In the genomic region with DNA sequence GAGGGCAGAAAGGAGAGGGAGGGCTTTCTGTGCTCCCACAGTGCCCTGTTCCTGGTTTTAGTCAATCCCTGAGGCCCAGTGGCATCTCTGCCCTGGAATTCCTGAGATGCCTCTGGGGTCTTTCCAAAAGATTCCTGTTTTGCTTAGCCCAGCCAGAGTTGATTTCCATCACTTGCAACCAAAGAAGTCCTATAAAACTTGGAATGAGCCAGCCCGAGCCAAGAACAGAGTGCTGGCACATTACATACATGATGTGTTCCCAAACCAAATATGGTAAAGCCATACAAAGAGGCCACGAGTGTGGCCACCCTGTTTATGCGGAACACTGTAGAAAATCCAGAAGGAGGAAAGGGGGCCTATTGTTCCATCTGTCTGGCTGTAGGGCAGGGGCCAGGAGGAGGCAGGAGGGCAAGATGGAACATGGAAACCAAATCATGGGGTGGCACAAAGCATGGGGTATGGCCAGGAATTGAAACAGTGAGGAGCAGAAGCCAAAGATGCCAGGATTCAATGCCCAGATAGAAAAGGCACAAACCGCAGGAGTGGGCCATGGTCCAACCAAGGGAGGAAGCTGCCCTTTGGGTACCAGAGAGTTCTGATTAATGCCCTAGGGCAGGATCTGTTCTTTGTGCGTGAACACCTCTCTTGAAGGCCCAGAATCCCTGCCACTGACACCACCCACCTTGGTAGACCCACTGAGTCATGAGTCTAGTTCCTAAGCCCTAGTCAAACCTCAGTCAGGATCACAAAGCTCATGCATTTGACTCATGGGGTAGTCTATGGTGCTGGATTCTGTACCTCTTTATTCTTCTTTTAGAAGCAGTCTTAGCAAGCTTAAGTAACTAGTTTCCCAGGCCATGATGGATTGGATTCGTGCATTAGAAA, we compare ENCODE assay signal across 16 cellular contexts.
DNase-seq lines count a peak whose midpoint lies in the region; ATAC-seq and TF ChIP-seq lines count a peak whose summit lies in the region.
"Had no signal": no experiment of that assay in that cellular context is flagged by ENCODE, and none has a peak within 500 bp of the region (broad histone marks: within the 10 kb centered on the region; RNA-seq: fewer than 3 reads in every experiment).

No MANE protein-coding gene starts in this region.

- H3K36me3 ChIP-seq in SJSA1 (no peaks in the 10 kb centered on the region), osteoblast (ENCODE audit: insufficient read depth, low read length) (no peaks in the 10 kb centered on the region)
- H3K36me3 ChIP-seq: adrenal gland, heart right ventricle, upper lobe of right lung had no signal

- TF ChIP-seq CTCF in osteoblast (IDR thresholded peaks at IDR 0.05; ENCODE audit: extremely low read depth, low read depth, low read length) (no peak), lower leg skin (IDR thresholded peaks at IDR 0.05) (no peak)

- H3K9me3 ChIP-seq in SJSA1 (replicated peaks) = no peaks in the 10 kb centered on the region
- H3K9me3 ChIP-seq in osteoblast (ENCODE audit: low read depth, low read length) = no peaks in the 10 kb centered on the region
- H3K9me3 ChIP-seq: adrenal gland, upper lobe of right lung had no signal

- peak; percentile 80 for ATAC-seq in esophagus mucosa
- ATAC-seq in HG03045 (IDR thresholded peaks at IDR 0.05; ENCODE audit: unreplicated experiment) = no peak
- no peak for ATAC-seq in HG03469 (IDR thresholded peaks at IDR 0.05; ENCODE audit: unreplicated experiment)
- ATAC-seq: heart right ventricle, left cardiac atrium, upper lobe of right lung had no signal

- H3K27ac ChIP-seq in SJSA1 (peak overlapping the region; percentile 34), osteoblast (ENCODE audit: low read depth, low read length) (peak overlapping the region; percentile 48)
- H3K27ac ChIP-seq: adrenal gland, heart right ventricle had no signal

- TF ChIP-seq POLR2A in lower leg skin (IDR thresholded peaks at IDR 0.05) = no peak

- no peak overlapping the region for H3K4me3 ChIP-seq in SJSA1
- H3K4me3 ChIP-seq in osteoblast (ENCODE audit: insufficient read depth, low read length) = no peak overlapping the region
- no peak overlapping the region for H3K4me3 ChIP-seq in lower leg skin (ENCODE audit: low read depth, poor library complexity, severe bottlenecking)
- H3K4me3 ChIP-seq: adrenal gland, heart right ventricle, upper lobe of right lung had no signal

- DNase-seq in AG08395 (ENCODE audit: low spot score) = peak; percentile 61
- DNase-seq in SJSA1 (ENCODE audit: low read depth in 1 of 2, low spot score in 2 of 2) = peak in 1 of 2 experiments; percentile 52
- peak; percentile 91 for DNase-seq in osteoblast (ENCODE audit: insufficient read length, low spot score, missing footprints)
- no peak for DNase-seq in NCI-H748 treated with DMSO at 0.1 percent for 48 hours (lab: John Stamatoyannopoulos, UW)
- DNase-seq in lower leg skin (ENCODE audit: low spot score in 2 of 2) = no peak
- DNase-seq: activated T-cell treated with anti-CD3 and anti-CD28 coated beads, Interleukin-2, amount 50 U/mL, for 1 hour; adrenal gland; DMS153; heart right ventricle; left cardiac atrium; MV-4-11; stimulated activated CD4-positive, alpha-beta T cell treated with anti-CD3 and anti-CD28 coated beads, Interleukin-12 subunit alpha, Interleukin-12 subunit beta, amount 100 ng/mL, for 4 hours; upper lobe of right lung had no signal

- H2AFZ ChIP-seq in osteoblast (ENCODE audit: low read length) = peak overlapping the region; percentile 53

- no peaks in the 10 kb centered on the region for H3K79me2 ChIP-seq in osteoblast (ENCODE audit: insufficient read depth, low read length)

- H3K27me3 ChIP-seq in SJSA1 (replicated peaks) (no peaks in the 10 kb centered on the region), osteoblast (ENCODE audit: insufficient read depth, low read length) (no peaks in the 10 kb centered on the region)
- H3K27me3 ChIP-seq: adrenal gland, heart right ventricle, upper lobe of right lung had no signal

- no peak overlapping the region for H3K4me2 ChIP-seq in osteoblast (ENCODE audit: insufficient read depth, low read length)

- H3K4me1 ChIP-seq in SJSA1 (replicated peaks) (peaks cover 51% of the 10 kb centered on the region), osteoblast (ENCODE audit: insufficient read depth, low read length) (peaks cover 46% of the 10 kb centered on the region)

- 55 to 56% methylated on average over 6 of the region's 6 CpGs for WGBS in lower leg skin, 2 donors

- H4K20me1 ChIP-seq in osteoblast (ENCODE audit: insufficient read depth, low read length) = no peaks in the 10 kb centered on the region

- intact Hi-C loops in lower leg skin (cut with DNase I; ENCODE audit: low total_unique reads) = no loop called here

Comparison
In these comparisons a context has a peak if more than half of its experiments do, and no peak if none do; other contexts are left out.
1. DNase-seq: peak in AG08395 (single experiment) and osteoblast (single experiment); none in NCI-H748 treated with DMSO at 0.1 percent for 48 hours (single experiment) and lower leg skin (0 of 2).